20 cellular contexts compared by ENCODE assay signal in genomic region chr15:95302206-95302605, GRCh38.
DNase-seq lines count a peak whose midpoint lies in the region; ATAC-seq and TF ChIP-seq lines count a peak whose summit lies in the region.
"Had no signal": no experiment of that assay in that cellular context is flagged by ENCODE, and none has a peak within 500 bp of the region (broad histone marks: within the 10 kb centered on the region; RNA-seq: fewer than 3 reads in every experiment).

No MANE protein-coding gene starts in this region.

- H3K4me1 ChIP-seq in spleen = peaks cover 5 to 30% (median 12%) of the 10 kb centered on the region in 6 donors
- H3K4me1 ChIP-seq: pancreas had no signal

- no peaks in the 10 kb centered on the region for H3K27me3 ChIP-seq in spleen (replicated peaks in 1 of 7)

- intact Hi-C loops in spleen (cut with DNase I; ENCODE audit: low total_unique reads) = no loop called here

- 45 to 56% (median 48%) methylated on average over 3 of the region's 3 CpGs for WGBS in spleen, 5 donors

- H3K9me3 Mint-ChIP-seq in activated CD8-positive, alpha-beta memory T cell treated with anti-CD3 and anti-CD28 coated beads, Interleukin-2, amount 10 ng/mL, durations not matched to agents 7 days and 5 days (ENCODE audit: low read depth) = no peaks in the 10 kb centered on the region
- H3K9me3 Mint-ChIP-seq: activated naive CD8-positive, alpha-beta T cell treated with anti-CD3 and anti-CD28 coated beads, Interleukin-2, amount 50 U/mL, for 24 hours; CD8-positive, alpha-beta T cell had no signal

- H3K4me3 ChIP-seq in spleen = no peak overlapping the region
- H3K4me3 ChIP-seq: pancreas had no signal

- H3K27me3 Mint-ChIP-seq in activated CD8-positive, alpha-beta memory T cell treated with anti-CD3 and anti-CD28 coated beads, Interleukin-2, amount 10 ng/mL, durations not matched to agents 7 days and 5 days = peaks cover 62% of the 10 kb centered on the region
- H3K27me3 Mint-ChIP-seq: activated B cell treated with CpG ODN at 0.5 μM for 24 hours, IgD-negative memory B cell had no signal

- peak overlapping the region in 7 of 8 donors; percentile 53 to 84 (median 81) for H3K27ac ChIP-seq in spleen
- H3K27ac ChIP-seq: pancreas had no signal

- CTCF ChIA-PET in activated CD8-positive, alpha-beta memory T cell treated with anti-CD3 and anti-CD28 coated beads, Interleukin-2, amount 10 ng/mL, durations not matched to agents 7 days and 5 days (lab: Charles Lee) = no interaction called here

- peak; percentile 30 for ATAC-seq in activated CD8-positive, alpha-beta memory T cell treated with anti-CD3 and anti-CD28 coated beads, Interleukin-2, amount 10 ng/mL, durations not matched to agents 7 days and 5 days
- ATAC-seq: activated naive CD8-positive, alpha-beta T cell treated with anti-CD3 and anti-CD28 coated beads, Interleukin-2, amount 50 U/mL, for 24 hours; CD8-positive, alpha-beta T cell; effector memory CD8-positive, alpha-beta T cell; pancreas had no signal

- DNase-seq in activated CD8-positive, alpha-beta memory T cell treated with anti-CD3 and anti-CD28 coated beads, Interleukin-2, amount 10 ng/mL, durations not matched to agents 7 days and 5 days = no peak
- no peak for DNase-seq in activated CD8-positive, alpha-beta memory T cell treated with anti-CD3 and anti-CD28 coated beads, Interleukin-2, amount 50 U/mL, for 4 hours
- DNase-seq in M059J (ENCODE audit: low read depth) = peak; percentile 59
- DNase-seq in dermis microvascular lymphatic vessel endothelial cell (ENCODE audit: low read depth in 2 of 2) = peak; percentile 98 to 99
- DNase-seq in spleen = no peak
- DNase-seq in mucosa of gallbladder (ENCODE audit: low spot score) = no peak
- no peak for DNase-seq in ecto neural progenitor cell (ENCODE audit: low spot score)
- DNase-seq in cortex of kidney (lab: John Stamatoyannopoulos, UW) = no peak
- DNase-seq: activated B cell treated with CpG ODN at 0.5 μM for 24 hours; activated CD8-positive, alpha-beta memory T cell treated with anti-CD3 and anti-CD28 coated beads for 24 hours; activated naive CD8-positive, alpha-beta T cell treated with anti-CD3 and anti-CD28 coated beads, Interleukin-2, amount 50 U/mL, for 24 hours; caudate nucleus; CD8-positive, alpha-beta T cell; effector memory CD8-positive, alpha-beta T cell; left cardiac atrium; NCI-H2227 treated with DMSO at 0.1 percent for 48 hours; pancreas; stimulated activated CD4-positive, alpha-beta T cell treated with anti-CD3 and anti-CD28 coated beads, Interleukin-4, amount 100 ng/mL, for 1 hour had no signal

- H3K36me3 ChIP-seq in spleen = no peaks in the 10 kb centered on the region
- H3K36me3 ChIP-seq: pancreas had no signal

- no peaks in the 10 kb centered on the region for H3K9me3 ChIP-seq in spleen
- H3K9me3 ChIP-seq: pancreas had no signal

- no peak overlapping the region for H3K27ac Mint-ChIP-seq in activated CD8-positive, alpha-beta memory T cell treated with anti-CD3 and anti-CD28 coated beads, Interleukin-2, amount 10 ng/mL, durations not matched to agents 7 days and 5 days
- H3K27ac Mint-ChIP-seq: activated B cell treated with CpG ODN at 0.5 μM for 24 hours; activated naive CD8-positive, alpha-beta T cell treated with anti-CD3 and anti-CD28 coated beads, Interleukin-2, amount 50 U/mL, for 24 hours; CD8-positive, alpha-beta T cell; effector memory CD8-positive, alpha-beta T cell; IgD-negative memory B cell; T-helper 1 cell treated with Interleukin-12 subunit alpha and Interleukin-12 subunit beta and Interleukin-4 antibody, amounts not matched to agents 30 μg/mL and 1 μg/mL, for 36 hours had no signal

- no peak for TF ChIP-seq CTCF in spleen (IDR thresholded peaks at IDR 0.05 in 8 of 11, conservative IDR thresholded peaks at IDR 0.05 in 3 of 11)

- peaks cover 31% of the 10 kb centered on the region for H3K4me1 Mint-ChIP-seq in activated CD8-positive, alpha-beta memory T cell treated with anti-CD3 and anti-CD28 coated beads, Interleukin-2, amount 10 ng/mL, durations not matched to agents 7 days and 5 days
- H3K4me1 Mint-ChIP-seq: activated B cell treated with CpG ODN at 0.5 μM for 24 hours had no signal

- no peak overlapping the region for H3K4me3 Mint-ChIP-seq in activated CD8-positive, alpha-beta memory T cell treated with anti-CD3 and anti-CD28 coated beads, Interleukin-2, amount 10 ng/mL, durations not matched to agents 7 days and 5 days
- H3K4me3 Mint-ChIP-seq: activated B cell treated with CpG ODN at 0.5 μM for 24 hours; activated naive CD8-positive, alpha-beta T cell treated with anti-CD3 and anti-CD28 coated beads, Interleukin-2, amount 50 U/mL, for 24 hours; CD8-positive, alpha-beta T cell; effector memory CD8-positive, alpha-beta T cell; IgD-negative memory B cell; T-helper 1 cell treated with Interleukin-12 subunit alpha and Interleukin-12 subunit beta and Interleukin-4 antibody, amounts not matched to agents 30 μg/mL and 1 μg/mL, for 36 hours had no signal

- H3K36me3 Mint-ChIP-seq in activated CD8-positive, alpha-beta memory T cell treated with anti-CD3 and anti-CD28 coated beads, Interleukin-2, amount 10 ng/mL, durations not matched to agents 7 days and 5 days = no peaks in the 10 kb centered on the region
- H3K36me3 Mint-ChIP-seq: CD8-positive, alpha-beta T cell; IgD-negative memory B cell had no signal

- TF ChIP-seq POLR2A in spleen (IDR thresholded peaks at IDR 0.05) = no peak

Comparison
In these comparisons a context has a peak if more than half of its experiments do, and no peak if none do; other contexts are left out.
1. DNase-seq: peak in M059J (single experiment) and dermis microvascular lymphatic vessel endothelial cell (2 of 2); none in activated CD8-positive, alpha-beta memory T cell treated with anti-CD3 and anti-CD28 coated beads, Interleukin-2, amount 10 ng/mL, durations not matched to agents 7 days and 5 days (single experiment), activated CD8-positive, alpha-beta memory T cell treated with anti-CD3 and anti-CD28 coated beads, Interleukin-2, amount 50 U/mL, for 4 hours (single experiment), spleen (single experiment), mucosa of gallbladder (single experiment), ecto neural progenitor cell (single experiment) and cortex of kidney (single experiment).